In genomic region chr12:47835831-47836155, GRCh38 we compare ENCODE assay signal across 1 cellular context.
TF ChIP-seq lines count a peak whose summit lies in the region.

No MANE protein-coding gene starts in this region.

TF ChIP-seq in IMR-90, 13 proteins besides CTCF, POLR2A, EP300 and RAD21 (continued from another document):
- TF ChIP-seq, protein P1, sequence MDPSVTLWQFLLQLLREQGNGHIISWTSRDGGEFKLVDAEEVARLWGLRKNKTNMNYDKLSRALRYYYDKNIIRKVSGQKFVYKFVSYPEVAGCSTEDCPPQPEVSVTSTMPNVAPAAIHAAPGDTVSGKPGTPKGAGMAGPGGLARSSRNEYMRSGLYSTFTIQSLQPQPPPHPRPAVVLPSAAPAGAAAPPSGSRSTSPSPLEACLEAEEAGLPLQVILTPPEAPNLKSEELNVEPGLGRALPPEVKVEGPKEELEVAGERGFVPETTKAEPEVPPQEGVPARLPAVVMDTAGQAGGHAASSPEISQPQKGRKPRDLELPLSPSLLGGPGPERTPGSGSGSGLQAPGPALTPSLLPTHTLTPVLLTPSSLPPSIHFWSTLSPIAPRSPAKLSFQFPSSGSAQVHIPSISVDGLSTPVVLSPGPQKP (IDR thresholded peaks at IDR 0.05; ENCODE audit: borderline replicate concordance, low read depth, low read length), result no peak
- TF ChIP-seq MAZ (IDR thresholded peaks at IDR 0.05; ENCODE audit: borderline replicate concordance, low read depth, low read length) (no peak), RCOR1 (IDR thresholded peaks at IDR 0.05; ENCODE audit: insufficient replicate concordance, low read length) (no peak), BHLHE40 (IDR thresholded peaks at IDR 0.05; ENCODE audit: low read depth, low read length) (no peak), MXI1 (IDR thresholded peaks at IDR 0.05; ENCODE audit: borderline replicate concordance, low read depth, low read length) (no peak), NFE2L2 (IDR thresholded peaks at IDR 0.05; ENCODE audit: low read depth, low read length) (no peak), FOS (IDR thresholded peaks at IDR 0.05; ENCODE audit: low read depth, low read length) (no peak), CHD1 (IDR thresholded peaks at IDR 0.05; ENCODE audit: low read depth, low read length) (no peak)
